ENCODE assay signal across 23 cellular contexts in genomic region chr10:964988-965417, GRCh38.
"Had no signal": no experiment of that assay in that cellular context is flagged by ENCODE, and none has a peak within 500 bp of the region (broad histone marks: within the 10 kb centered on the region; RNA-seq: fewer than 3 reads in every experiment).

No MANE protein-coding gene starts in this region.

- DNase-seq: KBM-7, MG63, NCI-H1092, NCI-H1105 treated with DMSO at 0.1 percent for 48 hours, NCI-H1417 treated with DMSO at 0.1 percent for 48 hours, NCI-H146, NCI-H1694 treated with DMSO at 0.1 percent for 48 hours, NCI-H1930, NCI-H2081 treated with DMSO at 0.1 percent for 48 hours, NCI-H2171, NCI-H226, NCI-H446, NCI-H510A, NCI-H524 treated with DMSO at 0.1 percent for 48 hours, NCI-H69, NCI-H774, SHP77, SK-N-SH, SW 1271 had no signal

- H3K36me3 ChIP-seq: MG63 had no signal

- FAIRE-seq: HTR-8/SVneo, RCC 7860 had no signal

- H3K27me3 ChIP-seq: MG63 had no signal

- H3K9me3 ChIP-seq: MG63, SK-N-SH had no signal

- H3K4me3 ChIP-seq: MG63 had no signal

- H3K27ac ChIP-seq: HL-60, RWPE1 had no signal

- H3K4me2 ChIP-seq: SK-N-SH had no signal

- H3K9ac ChIP-seq: SK-N-SH had no signal
